8 cellular contexts compared by ENCODE assay signal in genomic region chr15:98799461-98799971, GRCh38.
DNase-seq lines count a peak whose midpoint lies in the region; ATAC-seq and TF ChIP-seq lines count a peak whose summit lies in the region.

No MANE protein-coding gene starts in this region.

- TF ChIP-seq EP300 in neural cell (conservative IDR thresholded peaks at IDR 0.05; ENCODE audit: poor library complexity, severe bottlenecking) = no peak

- H3K27ac Mint-ChIP-seq in Calu3 (ENCODE audit: unreplicated experiment) = peak overlapping the region; percentile 83
- peak overlapping the region; percentile 40 for H3K27ac Mint-ChIP-seq in dendritic cell treated with granulocyte-macrophage colony-stimulating factor and Interleukin-4, amounts not matched to agents 40 ng/mL and 50 ng/mL, for 4 days

- no peak overlapping the region for H2AFZ ChIP-seq in neural cell (ENCODE audit: low read depth, low read length)

- peaks cover 72% of the 10 kb centered on the region for H3K4me1 Mint-ChIP-seq in Calu3 (ENCODE audit: low read depth, unreplicated experiment)
- peaks cover 50% of the 10 kb centered on the region for H3K4me1 Mint-ChIP-seq in dendritic cell treated with granulocyte-macrophage colony-stimulating factor and Interleukin-4, amounts not matched to agents 40 ng/mL and 50 ng/mL, for 4 days (ENCODE audit: low read depth)

- H3K27ac ChIP-seq in neural cell (ENCODE audit: low read length) = no peak overlapping the region

- no peaks in the 10 kb centered on the region for H3K27me3 ChIP-seq in neural cell (ENCODE audit: insufficient read depth, low read depth, low read length)

- H3K4me3 ChIP-seq in neural cell (ENCODE audit: low read length) = peak overlapping the region; percentile 55

- H3K9me3 ChIP-seq in neural cell (ENCODE audit: low read length) = no peaks in the 10 kb centered on the region

- H3K4me2 ChIP-seq in neural cell (ENCODE audit: low read length) = peak overlapping the region; percentile 76

- no TSS peak for BruUV-seq in Calu3 (replicated peaks; lab: Mats Ljungman, UMichigan)

- TF ChIP-seq CTCF in Calu3 (IDR thresholded peaks at IDR 0.05; ENCODE audit: unreplicated experiment) (no peak), neural cell (IDR thresholded peaks at IDR 0.05; ENCODE audit: poor library complexity, severe bottlenecking) (no peak)

- H3K9me2 ChIP-seq in neural cell (ENCODE audit: insufficient read depth, low read length) = no peaks in the 10 kb centered on the region

- no peak for TF ChIP-seq RAD21 in neural cell (conservative IDR thresholded peaks at IDR 0.05)

- peaks cover 11% of the 10 kb centered on the region for H3K36me3 Mint-ChIP-seq in Calu3 (ENCODE audit: insufficient read depth, unreplicated experiment)
- no peaks in the 10 kb centered on the region for H3K36me3 Mint-ChIP-seq in dendritic cell treated with granulocyte-macrophage colony-stimulating factor and Interleukin-4, amounts not matched to agents 40 ng/mL and 50 ng/mL, for 4 days (ENCODE audit: low read depth)

- peaks cover 5% of the 10 kb centered on the region for H4K20me1 ChIP-seq in neural cell (ENCODE audit: insufficient read depth)

- peak; percentile 34 for DNase-seq in Calu3
- DNase-seq in NCI-H345 treated with DMSO at 0.1 percent for 48 hours (lab: John Stamatoyannopoulos, UW; ENCODE audit: unreplicated experiment) = peak; percentile 11
- no peak for DNase-seq in activated CD8-positive, alpha-beta memory T cell treated with anti-CD3 and anti-CD28 coated beads, Interleukin-2, amount 50 U/mL, for 4 hours
- no peak for DNase-seq in NCI-H2196 treated with DMSO at 0.1 percent for 48 hours (lab: John Stamatoyannopoulos, UW; ENCODE audit: unreplicated experiment)
- DNase-seq in NCI-H1048 (lab: John Stamatoyannopoulos, UW) = no peak

- ATAC-seq in GM21360 (IDR thresholded peaks at IDR 0.05; ENCODE audit: unreplicated experiment) = no peak

- CTCF ChIA-PET in Calu3 (lab: Charles Lee) = interaction anchor here (0.9 to 1.6 kb wide), 4 partner anchors 8 to 148 kb away, joined by 3 to 6 read pairs (median 4); no protein-coding TSS in a partner anchor

- H3K9me3 Mint-ChIP-seq in Calu3 (ENCODE audit: low read depth, unreplicated experiment) = no peaks in the 10 kb centered on the region
- H3K9me3 Mint-ChIP-seq in dendritic cell treated with granulocyte-macrophage colony-stimulating factor and Interleukin-4, amounts not matched to agents 40 ng/mL and 50 ng/mL, for 4 days = no peaks in the 10 kb centered on the region

- no peaks in the 10 kb centered on the region for H3F3A ChIP-seq in neural cell (ENCODE audit: insufficient read depth, low read length, poor library complexity, severe bottlenecking)

- intact Hi-C loops in Calu3 (cut with micrococcal nuclease; ENCODE audit: unreplicated experiment) = no loop called here
- intact Hi-C loops in dendritic cell treated with granulocyte-macrophage colony-stimulating factor and Interleukin-4, amounts not matched to agents 40 ng/mL and 50 ng/mL, for 4 days (cut with micrococcal nuclease) = no loop called here

- peak overlapping the region; percentile 52 for H3K4me3 Mint-ChIP-seq in Calu3 (ENCODE audit: low read depth, unreplicated experiment)
- H3K4me3 Mint-ChIP-seq in dendritic cell treated with granulocyte-macrophage colony-stimulating factor and Interleukin-4, amounts not matched to agents 40 ng/mL and 50 ng/mL, for 4 days = no peak overlapping the region

- H3K27me3 Mint-ChIP-seq in Calu3 (ENCODE audit: unreplicated experiment) = no peaks in the 10 kb centered on the region
- H3K27me3 Mint-ChIP-seq in dendritic cell treated with granulocyte-macrophage colony-stimulating factor and Interleukin-4, amounts not matched to agents 40 ng/mL and 50 ng/mL, for 4 days = no peaks in the 10 kb centered on the region

- H3K79me2 ChIP-seq in neural cell (replicated peaks; ENCODE audit: insufficient read depth, low read length) = peaks cover 27% of the 10 kb centered on the region

- peak overlapping the region; percentile 21 for H3K9ac ChIP-seq in neural cell (ENCODE audit: low read length)

- no peaks in the 10 kb centered on the region for H3K36me3 ChIP-seq in neural cell (ENCODE audit: insufficient read depth, low read length)

TF ChIP-seq in neural cell, 6 proteins besides CTCF, POLR2A, EP300 and RAD21:
- TF ChIP-seq SMC3 (conservative IDR thresholded peaks at IDR 0.05; ENCODE audit: poor library complexity) (no peak), EZH2 (IDR thresholded peaks at IDR 0.05; ENCODE audit: borderline replicate concordance, insufficient read depth, low read length, poor library complexity, severe bottlenecking) (no peak), MXI1 (conservative IDR thresholded peaks at IDR 0.05; ENCODE audit: poor library complexity, severe bottlenecking) (no peak), REST (IDR thresholded peaks at IDR 0.05; ENCODE audit: borderline replicate concordance) (no peak)

Comparison
In these comparisons a context has a peak if more than half of its experiments do, and no peak if none do; other contexts are left out.
1. DNase-seq: peak in Calu3 (single experiment) and NCI-H345 treated with DMSO at 0.1 percent for 48 hours (single experiment); none in activated CD8-positive, alpha-beta memory T cell treated with anti-CD3 and anti-CD28 coated beads, Interleukin-2, amount 50 U/mL, for 4 hours (single experiment), NCI-H2196 treated with DMSO at 0.1 percent for 48 hours (single experiment) and NCI-H1048 (single experiment).